In the genomic region with DNA sequence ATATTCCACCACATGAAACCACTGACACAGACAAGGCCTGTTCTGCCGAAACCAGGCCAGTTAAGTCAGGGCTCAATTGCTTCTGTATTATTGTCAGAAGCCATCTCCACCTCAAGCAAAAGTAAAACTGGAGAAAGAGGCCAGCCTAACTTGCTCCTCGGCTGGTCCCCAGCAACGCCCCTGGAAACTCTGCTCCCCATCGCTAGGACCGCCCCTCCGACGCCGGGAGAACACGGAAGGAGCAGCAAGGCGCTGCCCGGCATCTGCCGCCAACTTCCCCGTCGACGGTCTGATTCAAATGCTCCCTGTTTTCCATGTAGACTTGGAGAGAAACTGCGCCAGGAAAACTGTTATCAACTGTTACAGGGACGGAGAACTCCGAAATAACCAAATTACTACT, we compare ENCODE assay signal across 7 cellular contexts. TPM values are rescaled to one million over a fixed set of nuclear protein-coding genes. Genes with fewer than 3 reads are reported as not detected.
DNase-seq lines count a peak whose midpoint lies in the region; ATAC-seq, FAIRE-seq and TF ChIP-seq lines count a peak whose summit lies in the region.
"Not testable (repeated sequence)": the region's sequence is repeated elsewhere in the genome, so short reads cannot be mapped to it uniquely, and the experiment has no call there.

No MANE protein-coding gene starts in this region.

- peak overlapping the region; percentile 87; the same call in 1 of the 2 replicates for H3K9ac ChIP-seq in HUES64 (ENCODE audit: low read depth, low read length)

- ATAC-seq in GM18867 (IDR thresholded peaks at IDR 0.05; ENCODE audit: unreplicated experiment) (peak; percentile 74), HG02588 (IDR thresholded peaks at IDR 0.05; ENCODE audit: unreplicated experiment) (peak; percentile 68), pancreas (peak; percentile 51 to 82 (median 73))
- ATAC-seq in central memory CD8-positive, alpha-beta T cell (replicated peaks; ENCODE audit: extremely low read depth, poor library complexity, severe bottlenecking), result peak; percentile 41

- H3K27me3 Mint-ChIP-seq in central memory CD8-positive, alpha-beta T cell, result not testable (repeated sequence)

- not testable (repeated sequence) for H3K4me1 ChIP-seq in HUES64 (ENCODE audit: insufficient read depth, low read length); pancreas

- not testable (repeated sequence) for FAIRE-seq in pancreas (lab: Jason Lieb, UNC)

- H3K4me3 Mint-ChIP-seq in central memory CD8-positive, alpha-beta T cell, result peak overlapping the region; percentile 90

- H3K9me3 ChIP-seq in HUES64 (ENCODE audit: insufficient read depth, low read depth, low read length); pancreas: not testable (repeated sequence)

- H3K36me3 ChIP-seq in HUES64 (ENCODE audit: insufficient read depth, low read length); pancreas: not testable (repeated sequence)

- H3K27ac Mint-ChIP-seq in central memory CD8-positive, alpha-beta T cell (ENCODE audit: low read depth), result peak overlapping the region; percentile 71

- H3K27ac ChIP-seq in HUES64 (ENCODE audit: low read depth, low read length), result not testable (repeated sequence)
- peak overlapping the region; percentile 58 for H3K27ac ChIP-seq in VCaP
- peak overlapping the region; percentile 26 to 79 (median 68) for H3K27ac ChIP-seq in pancreas

- H3K36me3 Mint-ChIP-seq in central memory CD8-positive, alpha-beta T cell (ENCODE audit: insufficient read depth), result not testable (repeated sequence)

- not testable (repeated sequence) for H3K27me3 ChIP-seq in HUES64 (ENCODE audit: insufficient read depth, low read length); pancreas

- H3K9me3 Mint-ChIP-seq in central memory CD8-positive, alpha-beta T cell, result not testable (repeated sequence)

- H3K4me3 ChIP-seq in HUES64 (ENCODE audit: low read length), result peak overlapping the region; percentile 68
- H3K4me3 ChIP-seq in iPS-11a (ENCODE audit: low read depth, low read length), result peak overlapping the region; percentile 50
- peak overlapping the region; percentile 28 to 58 (median 50) for H3K4me3 ChIP-seq in pancreas

- TF ChIP-seq CTCF in VCaP (conservative IDR thresholded peaks at IDR 0.05); pancreas (IDR thresholded peaks at IDR 0.05): not testable (repeated sequence)

- H3K4me1 Mint-ChIP-seq in central memory CD8-positive, alpha-beta T cell, result not testable (repeated sequence)

- not testable (repeated sequence) for DNase-seq in central memory CD8-positive, alpha-beta T cell (ENCODE audit: low spot score in 2 of 2)
- DNase-seq in pancreas, result peak in 1 of 6 donors; percentile 4

- WGBS in HUES64, result 1% methylated on average over 11 of the region's 18 CpGs
- 0 to 1% methylated on average over 11 to 15 of the region's 18 CpGs for WGBS in pancreas, 2 donors

- intact Hi-C loops in pancreas (cut with DNase I), result not testable (repeated sequence)

RNA-seq across cellular contexts. Expression of gene CTSV, which starts 26.3 kb away (rescaled TPM):
- 59.2 TPM for polyA plus RNA-seq in HUES64 (2013, experiment 1 of 2)
- 52.2 TPM for polyA plus RNA-seq in HUES64 (2013, experiment 2 of 2)
- 1 to 10 TPM in 2 of 6 donors, under 1 TPM in 4; 0.79 to 1.3 (median 0.87) TPM for total RNA-seq in pancreas
- 1 to 10 TPM; 1.4 to 1.8 TPM for polyA plus RNA-seq in pancreas
